In the genomic region with DNA sequence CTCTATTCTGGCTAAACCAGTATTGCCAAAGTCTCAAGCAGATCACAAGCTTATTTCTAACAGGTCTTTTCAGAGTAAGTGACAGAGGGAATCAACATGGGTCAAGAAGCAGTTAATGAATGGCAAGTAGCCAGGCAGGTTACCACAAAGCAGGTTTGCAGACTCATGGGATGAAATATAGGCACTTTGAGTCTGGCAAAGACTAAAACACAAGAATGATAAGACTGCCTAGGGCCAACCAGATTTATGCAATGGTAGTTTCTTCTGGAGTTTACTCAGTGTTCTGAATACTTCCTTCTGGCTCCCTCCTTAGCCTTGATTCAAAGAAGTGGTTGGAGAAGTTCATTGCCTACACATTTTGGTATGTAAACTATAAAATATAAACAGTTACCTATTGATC, we compare ENCODE assay signal across 1 cellular context.
TF ChIP-seq lines count a peak whose summit lies in the region.

No MANE protein-coding gene starts in this region.

TF ChIP-seq in GM12878, 131 proteins besides CTCF, POLR2A, EP300 and RAD21 (continued from another document):
- TF ChIP-seq, protein P1, sequence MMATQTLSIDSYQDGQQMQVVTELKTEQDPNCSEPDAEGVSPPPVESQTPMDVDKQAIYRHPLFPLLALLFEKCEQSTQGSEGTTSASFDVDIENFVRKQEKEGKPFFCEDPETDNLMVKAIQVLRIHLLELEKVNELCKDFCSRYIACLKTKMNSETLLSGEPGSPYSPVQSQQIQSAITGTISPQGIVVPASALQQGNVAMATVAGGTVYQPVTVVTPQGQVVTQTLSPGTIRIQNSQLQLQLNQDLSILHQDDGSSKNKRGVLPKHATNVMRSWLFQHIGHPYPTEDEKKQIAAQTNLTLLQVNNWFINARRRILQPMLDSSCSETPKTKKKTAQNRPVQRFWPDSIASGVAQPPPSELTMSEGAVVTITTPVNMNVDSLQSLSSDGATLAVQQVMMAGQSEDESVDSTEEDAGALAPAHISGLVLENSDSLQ (IDR thresholded peaks at IDR 0.05): no peak
- TF ChIP-seq SMAD5 (IDR thresholded peaks at IDR 0.05; ENCODE audit: low read depth) (no peak), KAT2A (conservative IDR thresholded peaks at IDR 0.05; ENCODE audit: control insufficient read depth, low read depth, low read length) (no peak), RB1 (IDR thresholded peaks at IDR 0.05; ENCODE audit: borderline replicate concordance) (no peak), SREBF2 (IDR thresholded peaks at IDR 0.05; ENCODE audit: low read length) (no peak), TARDBP (IDR thresholded peaks at IDR 0.05; ENCODE audit: borderline replicate concordance) (no peak), MTA3 (IDR thresholded peaks at IDR 0.05; ENCODE audit: borderline replicate concordance, low read length) (no peak), HCFC1 (IDR thresholded peaks at IDR 0.05; ENCODE audit: low read length) (no peak), CHD4 (IDR thresholded peaks at IDR 0.05) (no peak), HDGF (IDR thresholded peaks at IDR 0.05) (no peak), GABPA (IDR thresholded peaks at IDR 0.05; ENCODE audit: low read depth) (no peak), IKZF2 (IDR thresholded peaks at IDR 0.05) (no peak), FOXM1 (IDR thresholded peaks at IDR 0.05; ENCODE audit: low read depth, low read length) (no peak), NBN (IDR thresholded peaks at IDR 0.05) (no peak)
- TF ChIP-seq, protein P2, sequence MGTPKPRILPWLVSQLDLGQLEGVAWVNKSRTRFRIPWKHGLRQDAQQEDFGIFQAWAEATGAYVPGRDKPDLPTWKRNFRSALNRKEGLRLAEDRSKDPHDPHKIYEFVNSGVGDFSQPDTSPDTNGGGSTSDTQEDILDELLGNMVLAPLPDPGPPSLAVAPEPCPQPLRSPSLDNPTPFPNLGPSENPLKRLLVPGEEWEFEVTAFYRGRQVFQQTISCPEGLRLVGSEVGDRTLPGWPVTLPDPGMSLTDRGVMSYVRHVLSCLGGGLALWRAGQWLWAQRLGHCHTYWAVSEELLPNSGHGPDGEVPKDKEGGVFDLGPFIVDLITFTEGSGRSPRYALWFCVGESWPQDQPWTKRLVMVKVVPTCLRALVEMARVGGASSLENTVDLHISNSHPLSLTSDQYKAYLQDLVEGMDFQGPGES (IDR thresholded peaks at IDR 0.05): no peak
